8 cellular contexts compared by ENCODE assay signal in genomic region chr7:130668258-130669050, GRCh38. TPM values are rescaled to one million over a fixed set of nuclear protein-coding genes. Genes with fewer than 3 reads are reported as not detected.
A peak's percentile ranks its signal among the peaks of the same experiment; 100 is the strongest.
DNase-seq lines count a peak whose midpoint lies in the region; TF ChIP-seq lines count a peak whose summit lies in the region.

TSS of gene COPG2 (minus strand) at chr7:130668748. CDS start at chr7:130668668, 80 bp downstream.

- peak within 1 kb of the TSS; percentile 93 for H3K4me3 Mint-ChIP-seq in neural crest cell

- H3K4me1 ChIP-seq in stomach, result peaks cover 4 to 16% (median 10%) of the 10 kb centered on the region in 4 donors

- no peaks in the 10 kb centered on the region for H3K27me3 Mint-ChIP-seq in neural crest cell (ENCODE audit: low read depth)

- peaks cover 0 to 7% (median 0%) of the 10 kb centered on the region in 4 donors for H3K36me3 ChIP-seq in stomach

- peaks cover 20% of the 10 kb centered on the region for H3K4me1 Mint-ChIP-seq in neural crest cell

- H3K9me3 Mint-ChIP-seq in neural crest cell, result no peaks in the 10 kb centered on the region

- no peaks in the 10 kb centered on the region for H3K9me3 ChIP-seq in stomach

- TF ChIP-seq CTCF in fibroblast of villous mesenchyme (IDR thresholded peaks at IDR 0.05; ENCODE audit: insufficient read depth, low read depth, low read length), result no peak
- TF ChIP-seq CTCF in neural crest cell (conservative IDR thresholded peaks at IDR 0.05), result no peak
- no peak for TF ChIP-seq CTCF in stomach (IDR thresholded peaks at IDR 0.05)

- DNase-seq in G401 (ENCODE audit: low spot score) (peak; percentile 83), H4 (ENCODE audit: low spot score) (peak; percentile 74), LHCN-M2 (ENCODE audit: low read depth) (peak; percentile 84), SHP77 (lab: John Stamatoyannopoulos, UW) (peak; percentile 74 to 79), activated gamma-delta T cell (lab: John Stamatoyannopoulos, UW) (peak; percentile 56), fibroblast of villous mesenchyme (ENCODE audit: low read depth) (peak; percentile 83), neural crest cell (ENCODE audit: low read depth, low spot score) (peak; percentile 86), stomach (peak; percentile 89)

- peak within 1 kb of the TSS; percentile 77 for H3K4me3 ChIP-seq in fibroblast of villous mesenchyme (ENCODE audit: low read depth, low read length)
- H3K4me3 ChIP-seq in stomach, result peak within 1 kb of the TSS; percentile 72 to 85 (median 76)

- H3K27me3 ChIP-seq in stomach, result no peaks in the 10 kb centered on the region

- no peak for TF ChIP-seq POLR2A in stomach (IDR thresholded peaks at IDR 0.05)

- intact Hi-C loops in stomach (cut with DNase I; ENCODE audit: low total_unique reads), result no loop called here

- no peaks in the 10 kb centered on the region for H3K36me3 Mint-ChIP-seq in neural crest cell (ENCODE audit: low read depth)

- in situ Hi-C loops in G401 (cut with HindIII; ENCODE audit: low sequenced_read_pairs), result no loop called here

- H3K27ac ChIP-seq in stomach, result peak within 1 kb of the TSS; percentile 78 to 90 (median 82)

- no peak for TF ChIP-seq EP300 in stomach (IDR thresholded peaks at IDR 0.05)

- peak within 1 kb of the TSS; percentile 40 for H3K27ac Mint-ChIP-seq in neural crest cell (ENCODE audit: unreplicated experiment)

- 0 to 2% (median 1%) methylated on average over 12 to 98 of the region's 98 CpGs for WGBS in stomach, 5 donors

RNA-seq across cellular contexts. Expression of gene COPG2, which starts in this region (rescaled TPM):
- total RNA-seq in G401 (2014; rRNA removed; shearing (Covaris generic)), result 27.2 and 43.6 TPM in 2 replicates
- 39.2 and 41.3 TPM in 2 replicates for total RNA-seq in H4 (2014; rRNA removed; shearing (Covaris generic))
- total RNA-seq in LHCN-M2 (2014; rRNA removed) (44.3 and 54.0 TPM in 2 replicates), fibroblast of villous mesenchyme (43.5 and 47.9 TPM in 2 replicates), neural crest cell (59.9 and 62.7 TPM in 2 replicates), stomach (10 to 100 TPM in 3 of 5 donors, 1 to 10 TPM in 2; 7.6 to 50.0 (median 17.4) TPM)
- 27.9 TPM for polyA plus RNA-seq in LHCN-M2 (2012)
- 1 to 10 TPM; 6.6 to 7.1 (median 6.6) TPM for polyA plus RNA-seq in stomach

Comparison
In these comparisons a context has a peak if more than half of its experiments do, and no peak if none do; other contexts are left out.
1. Peak in every context shown above with its lines: DNase-seq, H3K4me3 ChIP-seq and H3K27ac ChIP-seq.